Comparison of ENCODE assay signal across 31 cellular contexts in the genomic region with DNA sequence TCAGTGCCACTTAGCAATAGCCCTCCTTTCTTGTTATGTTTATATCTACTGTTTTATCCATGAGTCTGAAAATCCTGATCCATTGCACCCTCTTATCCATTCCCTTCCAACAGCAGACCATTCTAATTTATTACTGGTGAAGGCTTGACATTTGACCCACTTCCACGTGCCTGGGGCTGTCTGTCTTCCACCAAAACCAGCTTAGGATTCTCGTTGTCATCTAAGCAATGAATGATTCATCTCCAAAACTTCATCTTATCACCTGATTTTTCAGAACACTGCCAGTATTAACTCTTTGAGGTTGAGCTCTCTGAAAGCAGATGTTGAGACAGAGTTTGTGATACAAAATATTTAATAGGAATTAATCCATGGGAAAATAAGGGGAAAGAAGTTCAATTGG.
"Had no signal": no experiment of that assay in that cellular context is flagged by ENCODE, and none has a peak within 500 bp of the region (broad histone marks: within the 10 kb centered on the region; RNA-seq: fewer than 3 reads in every experiment).

No MANE protein-coding gene starts in this region.

- H3K4me2 ChIP-seq: SK-N-SH had no signal

- H3K27me3 ChIP-seq: ascending aorta, Peyer's patch, SJSA1 had no signal

- DNase-seq: activated CD4-positive, alpha-beta T cell treated with anti-CD3 and anti-CD28 coated beads, Interleukin-2, amount 10 ng/mL, durations not matched to agents 24 days and 14 days; activated CD4-positive, alpha-beta T cell treated with anti-CD3 and anti-CD28 coated beads, Interleukin-2, amount 50 U/mL, for 4 hours; activated CD8-positive, alpha-beta T cell treated with anti-CD3 and anti-CD28 coated beads for 36 hours; activated effector memory CD4-positive, alpha-beta T cell treated with anti-CD3 and anti-CD28 coated beads, Interleukin-2, amount 50 U/mL, for 16 hours; activated naive CD4-positive, alpha-beta T cell; activated naive CD4-positive, alpha-beta T cell treated with anti-CD3 and anti-CD28 coated beads, Interleukin-2, amount 50 U/mL, for 16 hours; activated naive CD8-positive, alpha-beta T cell treated with anti-CD3 and anti-CD28 coated beads for 36 hours; activated T-cell treated with anti-CD3 and anti-CD28 coated beads, Interleukin-2, amount 50 U/mL, for 1 hour; activated T-cell treated with anti-CD3 and anti-CD28 coated beads, Interleukin-2, amount 50 U/mL, for 72 hours; amygdala; caudate nucleus; KG1; NCI-H1105; NCI-H1417 treated with DMSO at 0.1 percent for 48 hours; NCI-H1694; NCI-H1930; NCI-H2081 treated with DMSO at 0.1 percent for 48 hours; NCI-H345; NCI-H510A; NCI-H526; NCI-H748 treated with DMSO at 0.1 percent for 48 hours; NK-92 treated with Interleukin-12 subunit alpha and Interleukin-12 subunit beta, amount 100 ng/mL, for 24 hours; PC-3; Peyer's patch; RPMI8226; SHP77 treated with DMSO at 0.1 percent for 48 hours; SK-N-SH had no signal

- H3K36me3 ChIP-seq: ascending aorta, Peyer's patch, SJSA1 had no signal

- H3K27ac ChIP-seq: ascending aorta, Peyer's patch, SJSA1 had no signal

- H3K4me1 ChIP-seq: ascending aorta, Peyer's patch, SJSA1 had no signal

- H3K9ac ChIP-seq: SK-N-SH had no signal

- ATAC-seq: activated CD8-positive, alpha-beta T cell treated with anti-CD3 and anti-CD28 coated beads for 36 hours; activated T-cell treated with anti-CD3 and anti-CD28 coated beads, Interleukin-2, amount 50 U/mL, for 72 hours; activated T-helper 17 cell treated with anti-CD3 and anti-CD28 coated beads, Interleukin-2, amount 50 U/mL, for 72 hours; PC-3 had no signal

- H3K9me3 ChIP-seq: ascending aorta, Peyer's patch, SJSA1, SK-N-SH had no signal

- H3K4me3 ChIP-seq: ascending aorta, Peyer's patch, SJSA1 had no signal

- FAIRE-seq: TTC549 had no signal
